In the genomic region with DNA sequence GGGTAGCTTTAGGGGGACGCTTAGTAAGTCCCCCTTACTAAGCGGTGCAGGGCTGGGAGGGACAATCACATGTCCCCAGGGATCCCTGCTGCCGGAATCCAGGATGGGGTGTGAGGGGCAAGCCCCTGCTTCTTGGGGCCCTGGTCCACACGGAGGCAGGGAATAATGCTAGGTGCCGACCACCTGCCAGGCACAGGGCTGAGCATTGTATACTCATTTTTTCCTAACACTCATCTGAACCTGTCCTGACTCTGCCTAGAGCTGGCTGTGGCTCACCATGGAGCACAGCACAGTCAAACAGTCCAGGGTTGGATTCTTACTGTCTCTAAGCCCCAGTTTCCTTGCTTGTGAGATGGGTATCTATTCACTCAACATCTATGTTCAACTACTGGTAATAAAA, we compare ENCODE assay signal across 10 cellular contexts. TPM values are rescaled to one million over a fixed set of nuclear protein-coding genes. Genes with fewer than 3 reads are reported as not detected.
DNase-seq lines count a peak whose midpoint lies in the region; ATAC-seq, FAIRE-seq and TF ChIP-seq lines count a peak whose summit lies in the region.
"Had no signal": no experiment of that assay in that cellular context is flagged by ENCODE, and none has a peak within 500 bp of the region (broad histone marks: within the 10 kb centered on the region; RNA-seq: fewer than 3 reads in every experiment).

No MANE protein-coding gene starts in this region.

- H3K27ac Mint-ChIP-seq in neural progenitor cell, result no peak overlapping the region

- CTCF ChIA-PET in A549 (lab: Yijun Ruan, JAX) (interaction anchor here (0.9 to 16.3 kb wide), 7 partner anchors 8 to 220 kb away, joined by 3 to 393 read pairs (median 9); partner anchors contain the start of genes FAM89B and ZNRD2), PC-3 (lab: Charles Lee) (interaction anchor here (1.0 to 1.7 kb wide), 5 partner anchors 11 to 34 kb away, joined by 3 to 12 read pairs (median 6); partner anchors contain the start of genes FAM89B, SCYL1 and ZNRD2)

- ATAC-seq in A549 (peak in 1 of 2 experiments; percentile 19; a peak in 3 of 6 replicates), PC-3 (no peak), GM18519 (IDR thresholded peaks at IDR 0.05; ENCODE audit: low FRiP score, unreplicated experiment) (no peak)

- POLR2A ChIA-PET in A549 (lab: Yijun Ruan, JAX), result interaction anchor here (0.7 to 4.1 kb wide), 8 partner anchors 12 to 139 kb away, joined by 3 to 51 read pairs (median 4); partner anchors contain the start of genes FAM89B, PCNX3, SCYL1 and ZNRD2
- POLR2A ChIA-PET in PC-3 (lab: Charles Lee; ENCODE audit: unreplicated experiment), result interaction anchor here (1.5 kb wide), 1 partner anchor 11 kb away, joined by 10 read pairs; the partner anchor contains the start of gene ZNRD2

- no peaks in the 10 kb centered on the region for H3K9me3 Mint-ChIP-seq in neural progenitor cell
- H3K9me3 Mint-ChIP-seq: stimulated activated naive B cell treated with anti-CD40 and anti-IgM and Interleukin-4, amounts not matched to agents 10 μg/mL and 1 μg/mL and 100 μg/mL, for 72 hours had no signal

- H3K9me3 ChIP-seq in A549 (no peaks in the 10 kb centered on the region), PC-3 (ENCODE audit: low read length) (no peaks in the 10 kb centered on the region), colonic mucosa (no peaks in the 10 kb centered on the region), neural progenitor cell (ENCODE audit: low read depth) (no peaks in the 10 kb centered on the region)

- intact Hi-C loops in PC-3 (cut with micrococcal nuclease) (no loop called here), colonic mucosa (cut with DNase I) (no loop called here)

- H4K20me1 ChIP-seq in PC-3 (ENCODE audit: low read length) (no peaks in the 10 kb centered on the region), neural progenitor cell (ENCODE audit: low read depth) (no peaks in the 10 kb centered on the region)

- no peak for FAIRE-seq in A549 (lab: Jason Lieb, UNC)
- FAIRE-seq: colon had no signal

- H3K4me3 Mint-ChIP-seq in neural progenitor cell, result peak overlapping the region; percentile 80

- TF ChIP-seq CTCF in A549 (IDR thresholded peaks at IDR 0.05), result no peak
- TF ChIP-seq CTCF in PC-3 (conservative IDR thresholded peaks at IDR 0.05; ENCODE audit: low read depth, low read length), result no peak
- no peak for TF ChIP-seq CTCF in colonic mucosa (IDR thresholded peaks at IDR 0.05)
- TF ChIP-seq CTCF in neural progenitor cell (IDR thresholded peaks at IDR 0.05), result no peak

- no peak for TF ChIP-seq EP300 in A549 (IDR thresholded peaks at IDR 0.05)

- DNase-seq in A549 (ENCODE audit: low read depth in 1 of 2, low spot score in 1 of 2) (no peak), PC-3 (no peak), colonic mucosa (no peak), neural progenitor cell (ENCODE audit: low spot score) (no peak), SIG-M5 treated with dmso at 0.1 percent for 504 hours (lab: John Stamatoyannopoulos, UW; ENCODE audit: unreplicated experiment) (no peak), ecto neural progenitor cell (ENCODE audit: low spot score) (no peak)
- no peak for DNase-seq in stimulated activated CD4-positive, alpha-beta T cell treated with anti-CD3 and anti-CD28 coated beads, Interleukin-12 subunit alpha, Interleukin-12 subunit beta, amount 100 ng/mL, for 4 hours
- DNase-seq: stimulated activated naive B cell treated with anti-CD40 and anti-IgM and Interleukin-4, amounts not matched to agents 10 μg/mL and 1 μg/mL and 100 μg/mL, for 72 hours had no signal

- no peaks in the 10 kb centered on the region for H3K27me3 ChIP-seq in PC-3 (ENCODE audit: low read length)
- H3K27me3 ChIP-seq in colonic mucosa, result no peaks in the 10 kb centered on the region
- peaks cover 54% of the 10 kb centered on the region for H3K27me3 ChIP-seq in neural progenitor cell

- no peaks in the 10 kb centered on the region for H3K36me3 ChIP-seq in PC-3 (ENCODE audit: low read depth, low read length)
- H3K36me3 ChIP-seq in colonic mucosa, result no peaks in the 10 kb centered on the region
- H3K36me3 ChIP-seq in neural progenitor cell, result no peaks in the 10 kb centered on the region

- H3F3A ChIP-seq in PC-3 (ENCODE audit: low read length, unreplicated experiment), result peaks cover 12% of the 10 kb centered on the region
- peaks cover 41% of the 10 kb centered on the region for H3F3A ChIP-seq in neural progenitor cell (ENCODE audit: low read depth)

- no TSS peak for BruUV-seq in PC-3 (replicated peaks; lab: Mats Ljungman, UMichigan)

- H3K27ac ChIP-seq in A549 (peak overlapping the region; percentile 94 to 99), PC-3 (ENCODE audit: low read length) (peak overlapping the region; percentile 91), colonic mucosa (peak overlapping the region; percentile 82), neural progenitor cell (no peak overlapping the region)

- no peaks in the 10 kb centered on the region for H3K9me2 ChIP-seq in PC-3 (replicated peaks; ENCODE audit: low read length)

- H3K4me1 Mint-ChIP-seq in neural progenitor cell, result peaks cover 58% of the 10 kb centered on the region

- peak overlapping the region; percentile 62 for H3K4me3 ChIP-seq in A549
- no peak overlapping the region for H3K4me3 ChIP-seq in PC-3 (ENCODE audit: low read length)
- no peak overlapping the region for H3K4me3 ChIP-seq in colonic mucosa
- no peak overlapping the region for H3K4me3 ChIP-seq in neural progenitor cell

- H3K36me3 Mint-ChIP-seq in neural progenitor cell, result no peaks in the 10 kb centered on the region
- H3K36me3 Mint-ChIP-seq: stimulated activated naive B cell treated with anti-CD40 and anti-IgM and Interleukin-4, amounts not matched to agents 10 μg/mL and 1 μg/mL and 100 μg/mL, for 72 hours had no signal

- peak overlapping the region; percentile 98 for H3K4me2 ChIP-seq in A549
- peak overlapping the region; percentile 81 for H3K4me2 ChIP-seq in PC-3 (ENCODE audit: low read length)
- H3K4me2 ChIP-seq in neural progenitor cell, result no peak overlapping the region

- H3K9ac ChIP-seq in PC-3 (ENCODE audit: low read length) (peak overlapping the region; percentile 6; the same call in 1 of the 2 replicates), colonic mucosa (ENCODE audit: low read depth in 2 of 2, low read length in 2 of 2) (peak overlapping the region in 1 of 2 donors; percentile 46), neural progenitor cell (no peak overlapping the region)

- no peak for TF ChIP-seq RAD21 in A549 (conservative IDR thresholded peaks at IDR 0.05 in 1 of 2, IDR thresholded peaks at IDR 0.05 in 1 of 2)

- TF ChIP-seq POLR2A in A549 (IDR thresholded peaks at IDR 0.05; ENCODE audit: low read length), result no peak

- 27% methylated on average over 5 of the region's 5 CpGs for WGBS in A549 (ENCODE audit: missing lambda C conversion rate)

- H3K4me1 ChIP-seq in A549 (peaks cover 63% of the 10 kb centered on the region), PC-3 (ENCODE audit: insufficient read depth, low read length) (peaks cover 59% of the 10 kb centered on the region), colonic mucosa (peaks cover 34% of the 10 kb centered on the region), neural progenitor cell (peaks cover 30% of the 10 kb centered on the region)

- H2AFZ ChIP-seq in PC-3 (ENCODE audit: low read length) (no peak overlapping the region), neural progenitor cell (replicated peaks) (no peak overlapping the region)

- H3K27me3 Mint-ChIP-seq in neural progenitor cell (ENCODE audit: insufficient read depth, low read depth), result peaks cover 17% of the 10 kb centered on the region

- peaks cover 22% of the 10 kb centered on the region for H3K79me2 ChIP-seq in PC-3 (ENCODE audit: low read length)
- H3K79me2 ChIP-seq in neural progenitor cell (ENCODE audit: low read depth), result no peaks in the 10 kb centered on the region

RNA-seq across cellular contexts. Expression of gene LTBP3, which starts 1.4 kb away (rescaled TPM):
- polyA plus RNA-seq in A549 (2011; rRNA removed) (28.6 and 39.9 TPM in 2 replicates), A549 (2017; fragmentation: RNase III; extraction: RNeasy Plus Mini Kit Qiagen cat#74134 plus additional on column Dnase treatment) (107 to 134 TPM (median 123 TPM) in 3 replicates)
- polyA plus RNA-seq in A549 (2012; cell fraction: cytosol; rRNA removed), result 130 and 136 TPM in 2 replicates
- 715 and 951 TPM in 2 replicates for polyA plus RNA-seq in A549 (2012; cell fraction: nucleus; rRNA removed)
- polyA minus RNA-seq in A549 (2011; rRNA and poly(A)+ RNA removed), result 25.4 and 44.5 TPM in 2 replicates
- total RNA-seq in PC-3 (2014; rRNA removed) (197 and 233 TPM in 2 replicates), colonic mucosa (10 to 100 TPM; 27.3 to 31.1 TPM), neural progenitor cell (ENCODE audit: low replicate concordance) (1.2 and 6.1 TPM in 2 replicates)

RNA-seq across cellular contexts. Expression of gene ZNRD2, which starts 10.7 kb away (rescaled TPM):
- polyA plus RNA-seq in A549 (2011; rRNA removed) (28.2 and 32.3 TPM in 2 replicates), A549 (2017; fragmentation: RNase III; extraction: RNeasy Plus Mini Kit Qiagen cat#74134 plus additional on column Dnase treatment) (66.1 to 68.2 TPM (median 68.1 TPM) in 3 replicates)
- 114 and 117 TPM in 2 replicates for polyA plus RNA-seq in A549 (2012; cell fraction: cytosol; rRNA removed)
- polyA plus RNA-seq in A549 (2012; cell fraction: nucleus; rRNA removed), result 107 and 125 TPM in 2 replicates
- 8.1 and 14.2 TPM in 2 replicates for polyA minus RNA-seq in A549 (2011; rRNA and poly(A)+ RNA removed)
- total RNA-seq in PC-3 (2014; rRNA removed) (126 and 206 TPM in 2 replicates), colonic mucosa (10 to 100 TPM; 16.6 to 30.8 TPM), neural progenitor cell (ENCODE audit: low replicate concordance) (15.5 and 34.0 TPM in 2 replicates)

RNA-seq across cellular contexts. Expression of gene FAM89B, which starts 12.8 kb away (rescaled TPM):
- 13.5 and 16.9 TPM in 2 replicates for polyA plus RNA-seq in A549 (2011; rRNA removed)
- 35.2 and 57.6 TPM in 2 replicates for polyA plus RNA-seq in A549 (2012; cell fraction: cytosol; rRNA removed)
- 51.4 and 59.1 TPM in 2 replicates for polyA plus RNA-seq in A549 (2012; cell fraction: nucleus; rRNA removed)
- 18.6 to 23.9 TPM (median 23.1 TPM) in 3 replicates for polyA plus RNA-seq in A549 (2017; fragmentation: RNase III; extraction: RNeasy Plus Mini Kit Qiagen cat#74134 plus additional on column Dnase treatment)
- polyA minus RNA-seq in A549 (2011; rRNA and poly(A)+ RNA removed), result 8.3 and 16.3 TPM in 2 replicates
- total RNA-seq in PC-3 (2014; rRNA removed), result 76.3 and 87.7 TPM in 2 replicates
- 10 to 100 TPM; 27.4 to 32.2 TPM for total RNA-seq in colonic mucosa
- 11.7 and 27.8 TPM in 2 replicates for total RNA-seq in neural progenitor cell (ENCODE audit: low replicate concordance)

RNA-seq across cellular contexts. Expression of gene EHBP1L1, which starts 16.3 kb away (rescaled TPM):
- 11.6 and 13.8 TPM in 2 replicates for polyA plus RNA-seq in A549 (2011; rRNA removed)
- 44.5 and 66.2 TPM in 2 replicates for polyA plus RNA-seq in A549 (2012; cell fraction: cytosol; rRNA removed)
- polyA plus RNA-seq in A549 (2012; cell fraction: nucleus; rRNA removed), result 112 and 167 TPM in 2 replicates
- 39.8 to 46.0 TPM (median 43.8 TPM) in 3 replicates for polyA plus RNA-seq in A549 (2017; fragmentation: RNase III; extraction: RNeasy Plus Mini Kit Qiagen cat#74134 plus additional on column Dnase treatment)
- polyA minus RNA-seq in A549 (2011; rRNA and poly(A)+ RNA removed), result 12.3 and 18.7 TPM in 2 replicates
- 126 and 200 TPM in 2 replicates for total RNA-seq in PC-3 (2014; rRNA removed)
- total RNA-seq in colonic mucosa, result 10 to 100 TPM; 58.5 to 78.5 TPM
- total RNA-seq in neural progenitor cell (ENCODE audit: low replicate concordance), result 4.7 and 5.1 TPM in 2 replicates

RNA-seq across cellular contexts. Expression of gene SCYL1, which starts 34.7 kb away (rescaled TPM):
- polyA plus RNA-seq in A549 (2011; rRNA removed) (30.8 and 33.6 TPM in 2 replicates), A549 (2017; fragmentation: RNase III; extraction: RNeasy Plus Mini Kit Qiagen cat#74134 plus additional on column Dnase treatment) (41.8 to 46.8 TPM (median 45.9 TPM) in 3 replicates)
- polyA plus RNA-seq in A549 (2012; cell fraction: cytosol; rRNA removed), result 88.0 and 105 TPM in 2 replicates
- 125 and 152 TPM in 2 replicates for polyA plus RNA-seq in A549 (2012; cell fraction: nucleus; rRNA removed)
- polyA minus RNA-seq in A549 (2011; rRNA and poly(A)+ RNA removed), result 39.1 and 43.6 TPM in 2 replicates
- total RNA-seq in PC-3 (2014; rRNA removed) (201 and 262 TPM in 2 replicates), colonic mucosa (10 to 100 TPM; 59.2 to 84.1 TPM), neural progenitor cell (ENCODE audit: low replicate concordance) (16.9 and 45.2 TPM in 2 replicates)
